Comparison of ENCODE assay signal across 11 cellular contexts in the genomic region with DNA sequence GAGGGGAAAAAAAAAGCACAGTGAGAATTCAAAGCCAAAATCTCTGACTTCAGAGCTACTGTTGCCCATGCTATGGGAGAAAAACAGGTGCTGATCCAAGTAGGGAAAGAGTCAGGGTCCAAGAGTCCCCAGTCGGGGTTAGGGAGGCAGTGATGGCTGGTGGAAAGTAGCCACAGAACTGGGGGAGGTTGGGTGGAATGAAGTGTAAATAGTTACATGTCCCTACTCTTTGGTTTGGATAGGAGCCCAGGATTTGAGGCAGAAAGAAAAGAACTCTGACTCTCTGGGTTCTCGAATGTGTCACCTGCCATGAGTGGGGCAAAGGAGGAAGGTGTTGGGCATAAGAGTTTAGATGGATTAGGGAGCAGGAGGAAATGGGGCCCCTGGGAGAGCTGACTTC. TPM values are rescaled to one million over a fixed set of nuclear protein-coding genes. Genes with fewer than 3 reads are reported as not detected.
"Had no signal": no experiment of that assay in that cellular context is flagged by ENCODE, and none has a peak within 500 bp of the region (broad histone marks: within the 10 kb centered on the region; RNA-seq: fewer than 3 reads in every experiment).

No MANE protein-coding gene starts in this region.

RNA-seq across cellular contexts. Expression of a gene that starts 8.4 kb away (rescaled TPM):
- total RNA-seq: activated CD4-positive, alpha-beta memory T cell treated with anti-CD3 and anti-CD28 coated beads for 36 hours; activated CD4-positive, alpha-beta T cell treated with anti-CD3 and anti-CD28 coated beads, Interleukin-2, amount 10 ng/mL, durations not matched to agents 7 days and 5 days; activated naive CD4-positive, alpha-beta T cell treated with anti-CD3 and anti-CD28 coated beads, Interleukin-2, amount 50 U/mL, for 72 hours; activated T-cell treated with anti-CD3 and anti-CD28 coated beads, Interleukin-2, amount 50 U/mL, for 4 hours; ascending aorta; cardiac muscle cell; NCI-H460; SJCRH30; T-helper 2 cell treated with Interferon-gamma antibody and Interleukin-4, amounts not matched to agents 100 ng/mL and 5 ng/mL, for 36 hours had no signal
- polyA plus RNA-seq: cardiac muscle cell, K562, SK-N-SH had no signal
